ENCODE assay signal across 9 cellular contexts in the genomic region with DNA sequence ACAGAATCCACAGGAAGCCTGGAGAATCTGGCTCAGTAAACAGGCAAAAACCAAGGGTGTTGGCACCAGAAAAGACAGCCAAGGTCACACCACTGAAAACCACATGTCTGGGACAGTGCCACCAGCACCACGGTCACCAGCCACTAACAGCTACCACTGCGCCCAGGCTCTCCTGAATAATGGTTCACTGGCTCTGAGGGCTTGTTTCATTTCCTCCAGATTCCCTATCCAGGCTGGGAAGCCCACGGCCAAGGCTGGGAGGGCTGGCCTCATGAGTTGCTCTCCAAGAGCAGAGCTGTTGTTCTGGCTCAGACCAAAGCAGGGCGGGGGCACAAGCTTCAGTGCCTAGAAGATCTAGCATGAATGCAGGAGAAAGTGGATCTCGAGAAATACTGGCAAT. TPM values are rescaled to one million over a fixed set of nuclear protein-coding genes. Genes with fewer than 3 reads are reported as not detected.
A peak's percentile ranks its signal among the peaks of the same experiment; 100 is the strongest.
DNase-seq lines count a peak whose midpoint lies in the region; ATAC-seq and TF ChIP-seq lines count a peak whose summit lies in the region.
"Had no signal": no experiment of that assay in that cellular context is flagged by ENCODE, and none has a peak within 500 bp of the region (broad histone marks: within the 10 kb centered on the region; RNA-seq: fewer than 3 reads in every experiment).

No MANE protein-coding gene starts in this region.

- no peak overlapping the region for H3K9ac ChIP-seq in mucosa of rectum (ENCODE audit: low read depth in 1 of 2, low read length in 2 of 2)

- peaks cover 13 to 25% of the 10 kb centered on the region in 2 donors for H3K4me1 ChIP-seq in mucosa of rectum (ENCODE audit: control insufficient read depth in 2 of 2, insufficient read depth in 2 of 2, low read length in 2 of 2)

- no peaks in the 10 kb centered on the region for H3K9me3 ChIP-seq in mucosa of rectum (ENCODE audit: control insufficient read depth in 2 of 2, low read length in 2 of 2)
- H3K9me3 ChIP-seq: Peyer's patch had no signal

- H3K27me3 ChIP-seq in mucosa of rectum (ENCODE audit: control insufficient read depth in 2 of 2, insufficient read depth in 2 of 2, low read length in 2 of 2): no peaks in the 10 kb centered on the region
- H3K27me3 ChIP-seq: Peyer's patch had no signal

- no peak for TF ChIP-seq POLR2A in GM18505 (IDR thresholded peaks at IDR 0.05; ENCODE audit: borderline replicate concordance, extremely low read depth, insufficient read depth, insufficient read length)

- DNase-seq in AG20443 (ENCODE audit: low spot score) (peak; percentile 56), NCI-H2029 (lab: John Stamatoyannopoulos, UW) (peak; percentile 14), cerebellum (ENCODE audit: low spot score) (peak; percentile 8), KBM-7 (no peak)
- DNase-seq in activated CD4-positive, alpha-beta T cell treated with anti-CD3 and anti-CD28 coated beads, Interleukin-2, amount 50 U/mL, for 1 hour: no peak

- peak overlapping the region; percentile 11 to 41 for H3K27ac ChIP-seq in mucosa of rectum (ENCODE audit: low read depth in 2 of 2, low read length in 2 of 2)

- H3K36me3 ChIP-seq in mucosa of rectum (ENCODE audit: control insufficient read depth in 2 of 2, insufficient read depth in 2 of 2, low read length in 2 of 2): no peaks in the 10 kb centered on the region
- H3K36me3 ChIP-seq: Peyer's patch had no signal

- H3K4me3 ChIP-seq in mucosa of rectum (ENCODE audit: low read length in 2 of 2): no peak overlapping the region
- H3K4me3 ChIP-seq: Peyer's patch had no signal

- ATAC-seq in GM18505 (IDR thresholded peaks at IDR 0.05; ENCODE audit: unreplicated experiment) (no peak), GM19455 (IDR thresholded peaks at IDR 0.05; ENCODE audit: unreplicated experiment) (no peak)

- in situ Hi-C loops in KBM-7 (cut with MboI; ENCODE audit: low pct_unique_long_range_greater_than_20kb, low sequenced_read_pairs): no loop called here

RNA-seq across cellular contexts. Expression of a gene that starts 54.5 kb away (rescaled TPM):
- 40.5 TPM for total RNA-seq in cerebellum

Comparison
In these comparisons a context has a peak if more than half of its experiments do, and no peak if none do; other contexts are left out.
1. DNase-seq: peak in AG20443 (single experiment), NCI-H2029 (single experiment) and cerebellum (single experiment); none in KBM-7 (single experiment) and activated CD4-positive, alpha-beta T cell treated with anti-CD3 and anti-CD28 coated beads, Interleukin-2, amount 50 U/mL, for 1 hour (single experiment).